In genomic region chr1:145871994-145872411, GRCh38 we compare ENCODE assay signal across 8 cellular contexts. TPM values are rescaled to one million over a fixed set of nuclear protein-coding genes. Genes with fewer than 3 reads are reported as not detected.
A peak's percentile ranks its signal among the peaks of the same experiment; 100 is the strongest.
DNase-seq lines count a peak whose midpoint lies in the region; ATAC-seq and TF ChIP-seq lines count a peak whose summit lies in the region.

No MANE protein-coding gene starts in this region.

- DNase-seq in ELR (ENCODE audit: low read depth) = peak; percentile 63
- peak; percentile 12 for DNase-seq in T-helper 9 cell
- peak; percentile 66 for DNase-seq in cerebellum (ENCODE audit: low spot score)
- DNase-seq in kidney epithelial cell (ENCODE audit: low read depth) = no peak
- DNase-seq in stimulated activated CD4-positive, alpha-beta T cell treated with anti-CD3 and anti-CD28 coated beads, Interleukin-15, amount 100 ng/mL, for 24 hours = peak; percentile 57

- ATAC-seq in HG02840 (IDR thresholded peaks at IDR 0.05; ENCODE audit: low FRiP score, unreplicated experiment) (no peak), HG03520 (IDR thresholded peaks at IDR 0.05; ENCODE audit: unreplicated experiment) (no peak), HG03457 (IDR thresholded peaks at IDR 0.05; ENCODE audit: unreplicated experiment) (no peak)

- no peaks in the 10 kb centered on the region for H3K27me3 ChIP-seq in kidney epithelial cell (ENCODE audit: control insufficient read depth, insufficient read depth, low read length)

- no peak for TF ChIP-seq CTCF in kidney epithelial cell (IDR thresholded peaks at IDR 0.05; ENCODE audit: insufficient read depth, low read length, poor library complexity, severe bottlenecking)

- peak overlapping the region; percentile 3 for H3K4me3 ChIP-seq in kidney epithelial cell (ENCODE audit: low read depth, low read length)

- no peaks in the 10 kb centered on the region for H3K36me3 ChIP-seq in kidney epithelial cell (ENCODE audit: control insufficient read depth, insufficient read depth, low read length)

RNA-seq across cellular contexts. Expression of gene PIAS3, which starts 13.1 kb away (rescaled TPM):
- total RNA-seq in cerebellum (11.1 TPM), kidney epithelial cell (17.7 and 19.6 TPM in 2 replicates)

RNA-seq across cellular contexts. Expression of gene ANKRD35, which starts 13.7 kb away (rescaled TPM):
- total RNA-seq in cerebellum (0.73 TPM), kidney epithelial cell (0.07 TPM in 1 of 2 replicates, not detected in the other)

RNA-seq across cellular contexts. Expression of gene NUDT17, which starts 26.6 kb away (rescaled TPM):
- 4.5 TPM for total RNA-seq in cerebellum
- total RNA-seq in kidney epithelial cell = 1.9 and 2.5 TPM in 2 replicates

RNA-seq across cellular contexts. Expression of gene ITGA10, which starts 37.8 kb away (rescaled TPM):
- total RNA-seq in cerebellum = 2.2 TPM
- 0.08 and 0.89 TPM in 2 replicates for total RNA-seq in kidney epithelial cell

RNA-seq across cellular contexts. Expression of gene PEX11B, which starts 46.5 kb away (rescaled TPM):
- total RNA-seq in cerebellum (22.5 TPM), kidney epithelial cell (25.9 and 31.2 TPM in 2 replicates)
